In the genomic region with DNA sequence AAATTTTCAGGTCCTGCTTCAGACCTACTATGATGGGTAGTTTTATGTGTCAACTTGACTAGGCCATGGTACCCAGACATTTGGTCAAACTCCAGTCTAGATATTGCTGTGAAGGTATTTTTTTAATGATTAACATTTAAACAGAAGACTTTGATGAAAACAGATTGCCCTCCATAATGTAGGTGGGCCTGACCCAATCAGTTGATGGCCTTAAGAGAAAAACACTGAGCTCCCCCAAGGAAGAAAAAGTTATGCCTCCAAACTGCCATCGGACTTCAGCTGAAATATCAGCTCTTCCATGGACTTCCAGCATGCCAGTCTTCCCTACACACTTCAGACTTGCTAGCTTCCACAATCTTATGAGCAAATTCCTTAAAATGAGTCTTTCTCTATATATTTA, we compare ENCODE assay signal across 8 cellular contexts.
"Had no signal": no experiment of that assay in that cellular context is flagged by ENCODE, and none has a peak within 500 bp of the region (broad histone marks: within the 10 kb centered on the region; RNA-seq: fewer than 3 reads in every experiment).

No MANE protein-coding gene starts in this region.

- H3K36me3 ChIP-seq: HAP-1 had no signal

- DNase-seq: GM23248, GOT3, H7, H9, HCEC 1CT, HFFc6 had no signal

- H3K9me3 ChIP-seq: HAP-1 had no signal

- H3K4me3 Mint-ChIP-seq: GM23338, H9, HFFc6 had no signal

- H3K27ac Mint-ChIP-seq: GM23338, HFFc6 had no signal

- H3K9me3 Mint-ChIP-seq: GM23338, H9 had no signal

- H3K4me3 ChIP-seq: GM23248, GM23338, HAP-1 had no signal

- H3K27ac ChIP-seq: GM23248 had no signal
